Comparison of ENCODE assay signal across 12 cellular contexts in the genomic region with DNA sequence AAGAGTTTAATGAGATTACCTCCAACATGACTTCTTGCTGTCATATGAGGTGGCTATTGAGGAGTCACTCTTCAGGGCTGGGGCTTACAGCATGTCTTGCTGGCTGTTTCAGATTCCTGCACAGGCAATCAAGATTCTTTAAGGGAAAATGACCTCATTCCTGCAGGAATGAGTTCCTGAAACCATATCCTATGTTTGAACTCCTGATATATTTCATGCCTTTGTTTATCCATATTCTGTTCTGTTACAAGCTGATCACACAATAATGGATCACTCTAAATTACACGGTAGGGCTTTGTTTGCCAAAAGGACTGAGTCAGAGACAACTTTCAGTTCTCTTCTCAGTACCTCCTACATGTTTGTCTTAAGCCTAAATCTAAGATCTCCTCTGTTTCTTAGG.
DNase-seq lines count a peak whose midpoint lies in the region; ATAC-seq and TF ChIP-seq lines count a peak whose summit lies in the region.
"Had no signal": no experiment of that assay in that cellular context is flagged by ENCODE, and none has a peak within 500 bp of the region (broad histone marks: within the 10 kb centered on the region; RNA-seq: fewer than 3 reads in every experiment).

No MANE protein-coding gene starts in this region.

- H3K4me1 ChIP-seq in adipocyte (ENCODE audit: control insufficient read depth, insufficient read depth, low read length), result no peaks in the 10 kb centered on the region
- H3K4me1 ChIP-seq: heart left ventricle, prostate gland had no signal

- no peaks in the 10 kb centered on the region for H3K36me3 Mint-ChIP-seq in HFFc6 (ENCODE audit: low read depth)
- H3K36me3 Mint-ChIP-seq: activated naive CD4-positive, alpha-beta T cell treated with anti-CD3 and anti-CD28 coated beads, Interleukin-2, amount 50 U/mL, for 72 hours had no signal

- H3K27ac Mint-ChIP-seq in HFFc6, result peak overlapping the region; percentile 44; the same call in 1 of the 2 replicates
- H3K27ac Mint-ChIP-seq: activated naive CD4-positive, alpha-beta T cell treated with anti-CD3 and anti-CD28 coated beads, Interleukin-2, amount 50 U/mL, for 72 hours had no signal

- peak; percentile 41 for DNase-seq in HFFc6
- DNase-seq in adipocyte (ENCODE audit: low read depth), result peak; percentile 71
- peak; percentile 14 for DNase-seq in hepatic stellate cell (ENCODE audit: low spot score)
- peak; percentile 9 for DNase-seq in stromal cell of bone marrow (ENCODE audit: low read depth)
- DNase-seq in cerebellar cortex (ENCODE audit: low spot score), result no peak
- DNase-seq: heart left ventricle, NCI-H2171 treated with DMSO at 0.1 percent for 48 hours, substantia nigra had no signal

- H3K9me3 Mint-ChIP-seq in HFFc6, result peaks cover under 1% of the 10 kb centered on the region

- no peaks in the 10 kb centered on the region for H3K27me3 ChIP-seq in adipocyte (replicated peaks; ENCODE audit: control insufficient read depth, insufficient read depth, low read length)
- H3K27me3 ChIP-seq: heart left ventricle had no signal

- H3K27me3 Mint-ChIP-seq in HFFc6 (ENCODE audit: insufficient read depth), result no peaks in the 10 kb centered on the region

- no peaks in the 10 kb centered on the region for H3K36me3 ChIP-seq in adipocyte (ENCODE audit: control insufficient read depth, insufficient read depth, low read length, severe bottlenecking)
- H3K36me3 ChIP-seq: heart left ventricle, prostate gland had no signal

- no peak overlapping the region for H3K4me3 ChIP-seq in adipocyte (ENCODE audit: low read length)
- H3K4me3 ChIP-seq: heart left ventricle, prostate gland had no signal

- no peak overlapping the region for H3K9ac ChIP-seq in adipocyte (ENCODE audit: low read length)

- H3K4me3 Mint-ChIP-seq in HFFc6, result no peak overlapping the region; the same call in 1 of the 2 replicates

- peaks cover 26% of the 10 kb centered on the region; the same call in 1 of the 2 replicates for H3K4me1 Mint-ChIP-seq in HFFc6 (ENCODE audit: low read depth)

- no peaks in the 10 kb centered on the region for H3K9me3 ChIP-seq in adipocyte (ENCODE audit: control insufficient read depth, low read length)
- H3K9me3 ChIP-seq: heart left ventricle, prostate gland had no signal

- ATAC-seq in HG02759 (IDR thresholded peaks at IDR 0.05; ENCODE audit: unreplicated experiment), result no peak
- no peak for ATAC-seq in GM19035 (IDR thresholded peaks at IDR 0.05; ENCODE audit: unreplicated experiment)
- ATAC-seq: activated naive CD4-positive, alpha-beta T cell treated with anti-CD3 and anti-CD28 coated beads, Interleukin-2, amount 50 U/mL, for 72 hours; heart left ventricle had no signal

- no peak for TF ChIP-seq CTCF in HFFc6 (IDR thresholded peaks at IDR 0.05)
